11 cellular contexts compared by ENCODE assay signal in genomic region chr16:58451945-58452401, GRCh38. TPM values are rescaled to one million over a fixed set of nuclear protein-coding genes. Genes with fewer than 3 reads are reported as not detected.
DNase-seq lines count a peak whose midpoint lies in the region; ATAC-seq and TF ChIP-seq lines count a peak whose summit lies in the region.
"Had no signal": no experiment of that assay in that cellular context is flagged by ENCODE, and none has a peak within 500 bp of the region (broad histone marks: within the 10 kb centered on the region; RNA-seq: fewer than 3 reads in every experiment).

No MANE protein-coding gene starts in this region.

- H3K79me2 ChIP-seq in parathyroid adenoma: no peaks in the 10 kb centered on the region

- H3K9me3 ChIP-seq in parathyroid adenoma (ENCODE audit: control insufficient read depth, low read length): no peaks in the 10 kb centered on the region
- no peaks in the 10 kb centered on the region for H3K9me3 ChIP-seq in upper lobe of right lung

- peaks cover 7% of the 10 kb centered on the region for H3K36me3 Mint-ChIP-seq in glutamatergic neuron (ENCODE audit: unreplicated experiment)

- no peak overlapping the region for H3K27ac Mint-ChIP-seq in glutamatergic neuron (ENCODE audit: unreplicated experiment)

- no peak overlapping the region for H3K27ac ChIP-seq in parathyroid adenoma
- no peak overlapping the region for H3K27ac ChIP-seq in upper lobe of right lung

- no peak overlapping the region for H3K4me3 ChIP-seq in epithelial cell of proximal tubule (ENCODE audit: low read depth, low read length)
- no peak overlapping the region for H3K4me3 ChIP-seq in parathyroid adenoma (ENCODE audit: low read depth, low read length)
- no peak overlapping the region for H3K4me3 ChIP-seq in upper lobe of right lung

- peak overlapping the region; percentile 16 for H2AFZ ChIP-seq in parathyroid adenoma

- no peak for TF ChIP-seq CTCF in epithelial cell of proximal tubule (conservative IDR thresholded peaks at IDR 0.05; ENCODE audit: low read depth, low read length)
- no peak for TF ChIP-seq CTCF in parathyroid adenoma (IDR thresholded peaks at IDR 0.05)
- TF ChIP-seq CTCF in glutamatergic neuron (IDR thresholded peaks at IDR 0.05; ENCODE audit: partially characterized antibody, unreplicated experiment): no peak
- TF ChIP-seq CTCF in upper lobe of right lung (IDR thresholded peaks at IDR 0.05): no peak

- H3K36me3 ChIP-seq in parathyroid adenoma (ENCODE audit: control insufficient read depth, insufficient read depth, low read length) (no peaks in the 10 kb centered on the region), upper lobe of right lung (no peaks in the 10 kb centered on the region)

- DNase-seq in GM04504 (ENCODE audit: low read depth): peak; percentile 29
- DNase-seq in OCI-M1 (lab: John Stamatoyannopoulos, UW): peak; percentile 47
- DNase-seq in epithelial cell of proximal tubule (ENCODE audit: low read depth): peak; percentile 16
- no peak for DNase-seq in stimulated activated CD4-positive, alpha-beta T cell treated with anti-CD3 and anti-CD28 coated beads, Interleukin-4, amount 100 ng/mL, for 1 hour
- no peak for DNase-seq in glutamatergic neuron
- DNase-seq in upper lobe of right lung: no peak
- DNase-seq: amygdala, left cardiac atrium, NCI-H526 had no signal

- intact Hi-C loops in upper lobe of right lung (cut with DNase I): no loop called here

- H3K4me2 ChIP-seq in parathyroid adenoma (ENCODE audit: low read length): no peak overlapping the region

- H3K4me1 ChIP-seq in parathyroid adenoma (peaks cover 8% of the 10 kb centered on the region), upper lobe of right lung (no peaks in the 10 kb centered on the region)

- H3K27me3 ChIP-seq in parathyroid adenoma (ENCODE audit: control insufficient read depth, insufficient read depth, low read length) (no peaks in the 10 kb centered on the region), upper lobe of right lung (no peaks in the 10 kb centered on the region)

- peaks cover 3% of the 10 kb centered on the region for H3K4me1 Mint-ChIP-seq in glutamatergic neuron (ENCODE audit: low read depth, unreplicated experiment)

- no peak overlapping the region for H3K4me3 Mint-ChIP-seq in glutamatergic neuron (ENCODE audit: unreplicated experiment)

- ATAC-seq in HG02588 (IDR thresholded peaks at IDR 0.05; ENCODE audit: unreplicated experiment): no peak
- ATAC-seq in upper lobe of right lung: no peak

- peaks cover 6% of the 10 kb centered on the region for H3K27me3 Mint-ChIP-seq in glutamatergic neuron (ENCODE audit: unreplicated experiment)

- peaks cover 6% of the 10 kb centered on the region for H3K9me3 Mint-ChIP-seq in glutamatergic neuron (ENCODE audit: unreplicated experiment)

- H3K9ac ChIP-seq in parathyroid adenoma: no peak overlapping the region

RNA-seq across cellular contexts. Expression of gene NDRG4, which starts 48.0 kb away (rescaled TPM):
- total RNA-seq in epithelial cell of proximal tubule (20.4 and 30.8 TPM in 2 replicates), glutamatergic neuron (ENCODE audit: unreplicated experiment) (677 TPM), upper lobe of right lung (48.1 TPM)

RNA-seq across cellular contexts. Expression of gene GINS3, which starts 59.7 kb away (rescaled TPM):
- total RNA-seq in epithelial cell of proximal tubule: 14.0 and 22.1 TPM in 2 replicates
- total RNA-seq in glutamatergic neuron (ENCODE audit: unreplicated experiment): 5.9 TPM
- 2.8 TPM for total RNA-seq in upper lobe of right lung

Comparison
In these comparisons a context has a peak if more than half of its experiments do, and no peak if none do; other contexts are left out.
1. DNase-seq: peak in GM04504 (single experiment), OCI-M1 (single experiment) and epithelial cell of proximal tubule (single experiment); none in stimulated activated CD4-positive, alpha-beta T cell treated with anti-CD3 and anti-CD28 coated beads, Interleukin-4, amount 100 ng/mL, for 1 hour (single experiment), glutamatergic neuron (single experiment) and upper lobe of right lung (single experiment).
2. RNA of gene NDRG4, which starts 48.0 kb away (total RNA-seq): 677 TPM in glutamatergic neuron (single experiment); 48.1 TPM in upper lobe of right lung (single experiment) and 20.4 to 30.8 TPM in epithelial cell of proximal tubule; every median in the first group is over 10 times any median in the second.